ENCODE assay signal across 14 cellular contexts in genomic region chr20:44625361-44625760, GRCh38. TPM values are rescaled to one million over a fixed set of nuclear protein-coding genes. Genes with fewer than 3 reads are reported as not detected.
DNase-seq lines count a peak whose midpoint lies in the region; ATAC-seq and TF ChIP-seq lines count a peak whose summit lies in the region.
"Had no signal": no experiment of that assay in that cellular context is flagged by ENCODE, and none has a peak within 500 bp of the region (broad histone marks: within the 10 kb centered on the region; RNA-seq: fewer than 3 reads in every experiment).

No MANE protein-coding gene starts in this region.

- H3K9me3 Mint-ChIP-seq in activated naive CD4-positive, alpha-beta T cell treated with anti-CD3 and anti-CD28 coated beads, Interleukin-2, amount 50 U/mL, for 72 hours: peaks cover 0 to 5% of the 10 kb centered on the region in 2 donors
- H3K9me3 Mint-ChIP-seq in activated T-helper 17 cell treated with anti-CD3 and anti-CD28 coated beads, Interleukin-2, amount 50 U/mL, for 72 hours: no peaks in the 10 kb centered on the region
- H3K9me3 Mint-ChIP-seq: CD4-positive, alpha-beta T cell had no signal

- H3K79me2 ChIP-seq in neural cell (replicated peaks; ENCODE audit: insufficient read depth, low read length): no peaks in the 10 kb centered on the region

- H3K27me3 ChIP-seq in BLaER1 (no peaks in the 10 kb centered on the region), neural cell (ENCODE audit: insufficient read depth, low read depth, low read length) (no peaks in the 10 kb centered on the region)

- no peak overlapping the region for H2AFZ ChIP-seq in neural cell (ENCODE audit: low read depth, low read length)

- H3K27ac ChIP-seq in BLaER1 (0 out of 2 replicates have a peak overlapping the region, but pooled peaks have one; percentile 30), neural cell (ENCODE audit: low read length) (no peak overlapping the region)

- no peak for TF ChIP-seq EP300 in neural cell (conservative IDR thresholded peaks at IDR 0.05; ENCODE audit: poor library complexity, severe bottlenecking)

- no peaks in the 10 kb centered on the region for H3K4me1 Mint-ChIP-seq in activated T-helper 17 cell treated with anti-CD3 and anti-CD28 coated beads, Interleukin-2, amount 50 U/mL, for 72 hours

- TF ChIP-seq RAD21 in neural cell (conservative IDR thresholded peaks at IDR 0.05): no peak

- no peaks in the 10 kb centered on the region for H3F3A ChIP-seq in neural cell (ENCODE audit: insufficient read depth, low read length, poor library complexity, severe bottlenecking)

- H3K27ac Mint-ChIP-seq in activated naive CD4-positive, alpha-beta T cell treated with anti-CD3 and anti-CD28 coated beads, Interleukin-2, amount 50 U/mL, for 72 hours: peak overlapping the region; percentile 68 to 77
- H3K27ac Mint-ChIP-seq in activated T-helper 17 cell treated with anti-CD3 and anti-CD28 coated beads, Interleukin-2, amount 50 U/mL, for 72 hours: peak overlapping the region; percentile 30
- H3K27ac Mint-ChIP-seq: CD4-positive, alpha-beta T cell had no signal

- H4K20me1 ChIP-seq in BLaER1: peaks cover 73% of the 10 kb centered on the region
- H4K20me1 ChIP-seq in neural cell (ENCODE audit: insufficient read depth): no peaks in the 10 kb centered on the region

- H3K4me3 ChIP-seq in BLaER1: no peak overlapping the region
- H3K4me3 ChIP-seq in neural cell (ENCODE audit: low read length): no peak overlapping the region
- H3K4me3 ChIP-seq: HAP-1 had no signal

- peaks cover 100% of the 10 kb centered on the region for H3K36me3 ChIP-seq in BLaER1
- H3K36me3 ChIP-seq in neural cell (ENCODE audit: insufficient read depth, low read length): no peaks in the 10 kb centered on the region

- no peak overlapping the region for H3K4me3 Mint-ChIP-seq in activated T-helper 17 cell treated with anti-CD3 and anti-CD28 coated beads, Interleukin-2, amount 50 U/mL, for 72 hours
- H3K4me3 Mint-ChIP-seq: CD4-positive, alpha-beta T cell had no signal

- no peak overlapping the region for H3K4me2 ChIP-seq in BLaER1
- H3K4me2 ChIP-seq in neural cell (ENCODE audit: low read length): no peak overlapping the region

- H3K9me3 ChIP-seq in BLaER1: peaks cover 18% of the 10 kb centered on the region
- no peaks in the 10 kb centered on the region for H3K9me3 ChIP-seq in neural cell (ENCODE audit: low read length)
- H3K9me3 ChIP-seq: HAP-1 had no signal

- no peak for ATAC-seq in activated naive CD4-positive, alpha-beta T cell treated with anti-CD3 and anti-CD28 coated beads, Interleukin-2, amount 50 U/mL, for 72 hours
- no peak for ATAC-seq in activated T-helper 17 cell treated with anti-CD3 and anti-CD28 coated beads, Interleukin-2, amount 50 U/mL, for 72 hours (replicated peaks)

- peaks cover 27 to 43% of the 10 kb centered on the region in 2 donors for H3K36me3 Mint-ChIP-seq in activated naive CD4-positive, alpha-beta T cell treated with anti-CD3 and anti-CD28 coated beads, Interleukin-2, amount 50 U/mL, for 72 hours
- peaks cover 63% of the 10 kb centered on the region for H3K36me3 Mint-ChIP-seq in activated T-helper 17 cell treated with anti-CD3 and anti-CD28 coated beads, Interleukin-2, amount 50 U/mL, for 72 hours (ENCODE audit: low read depth)

- TF ChIP-seq CTCF in neural cell (IDR thresholded peaks at IDR 0.05; ENCODE audit: poor library complexity, severe bottlenecking): no peak

- no peak for DNase-seq in activated naive CD4-positive, alpha-beta T cell treated with anti-CD3 and anti-CD28 coated beads, Interleukin-2, amount 50 U/mL, for 72 hours (ENCODE audit: low spot score in 2 of 2)
- DNase-seq in activated naive CD4-positive, alpha-beta T cell treated with anti-CD3 and anti-CD28 coated beads, Interleukin-2, amount 50 U/mL, for 16 hours: no peak
- no peak for DNase-seq in inferior parietal cortex (ENCODE audit: extremely low spot score)
- DNase-seq in SK-N-DZ (ENCODE audit: low spot score): no peak
- no peak for DNase-seq in NCI-H748 treated with DMSO at 0.1 percent for 48 hours (lab: John Stamatoyannopoulos, UW)
- DNase-seq: ACHN; C1 segment of cervical spinal cord; CD4-positive, alpha-beta T cell; DMS79; EL had no signal

- H3K9me2 ChIP-seq in neural cell (ENCODE audit: insufficient read depth, low read length): no peaks in the 10 kb centered on the region

- peaks cover 28% of the 10 kb centered on the region for H3K4me1 ChIP-seq in BLaER1

- no peak overlapping the region for H3K9ac ChIP-seq in BLaER1
- H3K9ac ChIP-seq in neural cell (ENCODE audit: low read length): no peak overlapping the region

- H3K27me3 Mint-ChIP-seq in activated T-helper 17 cell treated with anti-CD3 and anti-CD28 coated beads, Interleukin-2, amount 50 U/mL, for 72 hours: no peaks in the 10 kb centered on the region
- H3K27me3 Mint-ChIP-seq: CD4-positive, alpha-beta T cell had no signal

TF ChIP-seq in neural cell, 6 proteins besides CTCF, POLR2A, EP300 and RAD21:
- TF ChIP-seq EZH2 (IDR thresholded peaks at IDR 0.05; ENCODE audit: borderline replicate concordance, insufficient read depth, low read length, poor library complexity, severe bottlenecking): no peak
- no peak for TF ChIP-seq TAF1 (IDR thresholded peaks at IDR 0.05; ENCODE audit: low read depth)
- no peak for TF ChIP-seq REST (IDR thresholded peaks at IDR 0.05; ENCODE audit: borderline replicate concordance)
- TF ChIP-seq SMC3 (conservative IDR thresholded peaks at IDR 0.05; ENCODE audit: poor library complexity): no peak
- no peak for TF ChIP-seq MXI1 (conservative IDR thresholded peaks at IDR 0.05; ENCODE audit: poor library complexity, severe bottlenecking)
- TF ChIP-seq POLR2AphosphoS5 (IDR thresholded peaks at IDR 0.05): peak; percentile 3
TF ChIP-seq in neural cell: peak in this region for 1.

RNA-seq across cellular contexts. Expression of gene ADA, which starts 26.1 kb away (rescaled TPM):
- total RNA-seq in activated naive CD4-positive, alpha-beta T cell treated with anti-CD3 and anti-CD28 coated beads, Interleukin-2, amount 50 U/mL, for 72 hours: 10 to 100 TPM; 33.4 to 54.9 TPM
- total RNA-seq in activated T-helper 17 cell treated with anti-CD3 and anti-CD28 coated beads, Interleukin-2, amount 50 U/mL, for 72 hours: 10 to 100 TPM; 30.4 to 32.5 TPM
- 0.52 and 0.56 TPM in 2 replicates for polyA plus RNA-seq in neural cell
- polyA minus RNA-seq in neural cell: 0.81 TPM in 1 of 2 replicates, not detected in the other
- 3.1 and 4.4 TPM in 2 replicates for polyA plus RNA-seq in SK-N-DZ (2014; cell fraction: cytosol; rRNA removed)
- polyA plus RNA-seq in SK-N-DZ (2014; cell fraction: nucleus; rRNA removed): 4.5 and 5.8 TPM in 2 replicates

RNA-seq across cellular contexts. Expression of gene PKIG, which starts 43.0 kb away (rescaled TPM):
- 10 to 100 TPM in 1 of 2 donors, 1 to 10 TPM in 1; 2.0 to 10.5 TPM for total RNA-seq in activated naive CD4-positive, alpha-beta T cell treated with anti-CD3 and anti-CD28 coated beads, Interleukin-2, amount 50 U/mL, for 72 hours
- total RNA-seq in activated T-helper 17 cell treated with anti-CD3 and anti-CD28 coated beads, Interleukin-2, amount 50 U/mL, for 72 hours: 10 to 100 TPM in 1 of 2 donors, 1 to 10 TPM in 1; 4.4 to 11.9 TPM
- 174 and 210 TPM in 2 replicates for polyA plus RNA-seq in neural cell
- 79.0 and 86.4 TPM in 2 replicates for polyA minus RNA-seq in neural cell
- 42.9 and 46.8 TPM in 2 replicates for polyA plus RNA-seq in SK-N-DZ (2014; cell fraction: cytosol; rRNA removed)
- polyA plus RNA-seq in SK-N-DZ (2014; cell fraction: nucleus; rRNA removed): 21.9 and 23.0 TPM in 2 replicates
